In genomic region chr14:90599339-90599738, GRCh38 we compare ENCODE assay signal across 24 cellular contexts.
DNase-seq lines count a peak whose midpoint lies in the region; ATAC-seq, FAIRE-seq and TF ChIP-seq lines count a peak whose summit lies in the region.
"Had no signal": no experiment of that assay in that cellular context is flagged by ENCODE, and none has a peak within 500 bp of the region (broad histone marks: within the 10 kb centered on the region; RNA-seq: fewer than 3 reads in every experiment).

No MANE protein-coding gene starts in this region.

- H3K36me3 ChIP-seq in right atrium auricular region (no peaks in the 10 kb centered on the region), H1 (ENCODE audit: control insufficient read depth in 2 of 4, insufficient read depth in 4 of 4, low read length in 3 of 4) (no peaks in the 10 kb centered on the region)
- H3K36me3 ChIP-seq: BLaER1, esophagus squamous epithelium had no signal

- no peak overlapping the region for H4K5ac ChIP-seq in H1 (ENCODE audit: insufficient read length, low read depth, low read length)

- H3K27me3 Mint-ChIP-seq in osteocyte (ENCODE audit: unreplicated experiment), result no peaks in the 10 kb centered on the region

- no peak overlapping the region for H3K4ac ChIP-seq in H1 (replicated peaks; ENCODE audit: insufficient read length, low read depth, low read length)

- TF ChIP-seq POLR2A in H1 (IDR thresholded peaks at IDR 0.05; ENCODE audit: control extremely low read depth in 1 of 2, low read depth in 2 of 2, low read length in 2 of 2), result no peak

- H3K4me1 Mint-ChIP-seq in osteocyte (ENCODE audit: unreplicated experiment), result peaks cover 29% of the 10 kb centered on the region
- H3K4me1 Mint-ChIP-seq: activated T-helper 17 cell treated with anti-CD3 and anti-CD28 coated beads, Interleukin-2, amount 50 U/mL, for 72 hours; stimulated activated naive CD8-positive, alpha-beta T cell treated with anti-CD3 and anti-CD28 coated beads, Interleukin-15, amount 100 ng/mL, for 72 hours had no signal

- peak overlapping the region in 1 of 2 donors; percentile 20 for H3K27ac ChIP-seq in right atrium auricular region
- no peak overlapping the region for H3K27ac ChIP-seq in H1 (ENCODE audit: low read depth, low read length)
- H3K27ac ChIP-seq: BLaER1, RWPE1 had no signal

- peak overlapping the region; percentile 66 for H3K27ac Mint-ChIP-seq in osteocyte (ENCODE audit: unreplicated experiment)
- H3K27ac Mint-ChIP-seq: activated T-helper 17 cell treated with anti-CD3 and anti-CD28 coated beads, Interleukin-2, amount 50 U/mL, for 72 hours had no signal

- H3K9ac ChIP-seq in H1 (replicated peaks in 1 of 4; ENCODE audit: extremely low read depth in 1 of 4, low read depth in 3 of 4, low read length in 3 of 4), result no peak overlapping the region; a peak in 1 of 7 replicates
- H3K9ac ChIP-seq: BLaER1 had no signal

- no peak for FAIRE-seq in H1 (lab: Jason Lieb, UNC)
- FAIRE-seq: A204.1, D721Med, TTC549 had no signal

- POLR2A ChIA-PET in H1 (lab: Charles Lee; ENCODE audit: partially characterized antibody), result interaction anchor here (1.4 kb wide), 1 partner anchor 43 kb away, joined by 4 read pairs; no protein-coding TSS in a partner anchor

- 85% methylated on average over 11 of the region's 11 CpGs; no CpG with 5 or more reads in 1 of the 2 experiments for WGBS in H1 (ENCODE audit: extremely low coverage in 1 of 2, insufficient coverage in 1 of 2, insufficient read length in 1 of 2, insufficient replicate concordance in 2 of 2, low coverage in 1 of 2, low lambda C conversion rate in 2 of 2, missing lambda C conversion rate in 1 of 2), 2 experiments

- peaks cover 2% of the 10 kb centered on the region for H3K36me3 Mint-ChIP-seq in osteocyte (ENCODE audit: unreplicated experiment)

- H2BK12ac ChIP-seq in H1 (ENCODE audit: low read depth, low read length), result 0 out of 2 replicates have a peak overlapping the region, but pooled peaks have one; percentile 27

- H3K56ac ChIP-seq in H1 (replicated peaks; ENCODE audit: insufficient read length, low read depth, low read length), result no peak overlapping the region

- intact Hi-C loops in Right ventricle myocardium superior (cut with DNase I), result no loop called here

- H4K8ac ChIP-seq in H1 (ENCODE audit: extremely low read depth, insufficient read depth, low read length), result no peak overlapping the region

- no peak overlapping the region for H3K23ac ChIP-seq in H1 (ENCODE audit: insufficient read length)

- no peaks in the 10 kb centered on the region for H3K79me1 ChIP-seq in H1 (ENCODE audit: low read depth, low read length)

- H2AK5ac ChIP-seq in H1 (ENCODE audit: low read depth, low read length), result peak overlapping the region; percentile 89; the same call in 1 of the 2 replicates

- H2BK120ac ChIP-seq in H1 (replicated peaks; ENCODE audit: low read depth, low read length), result no peak overlapping the region

- no peaks in the 10 kb centered on the region for H3K9me3 ChIP-seq in right atrium auricular region
- no peaks in the 10 kb centered on the region for H3K9me3 ChIP-seq in H1 (ENCODE audit: insufficient read depth in 2 of 2, low read depth in 1 of 2, low read length in 1 of 2)
- H3K9me3 ChIP-seq: BLaER1, esophagus squamous epithelium had no signal

- H3K4me3 ChIP-seq in right atrium auricular region, result no peak overlapping the region
- no peak overlapping the region for H3K4me3 ChIP-seq in H1 (ENCODE audit: extremely low read depth in 1 of 4, insufficient read depth in 2 of 4, low read depth in 3 of 4, low read length in 4 of 4)
- H3K4me3 ChIP-seq: BLaER1 had no signal

- H2BK5ac ChIP-seq in H1 (ENCODE audit: low read depth, low read length), result 0 out of 2 replicates have a peak overlapping the region, but pooled peaks have one; percentile 35

- H3K18ac ChIP-seq in H1 (ENCODE audit: extremely low read depth, low read length), result peak overlapping the region; percentile 56

- ATAC-seq in Right ventricle myocardium superior (ENCODE audit: poor library complexity), result peak; percentile 11
- ATAC-seq: activated T-helper 17 cell treated with anti-CD3 and anti-CD28 coated beads, Interleukin-2, amount 50 U/mL, for 72 hours; stimulated activated naive CD8-positive, alpha-beta T cell treated with anti-CD3 and anti-CD28 coated beads, Interleukin-15, amount 100 ng/mL, for 72 hours had no signal

- no peaks in the 10 kb centered on the region for H4K20me1 ChIP-seq in H1 (replicated peaks in 1 of 2; ENCODE audit: control insufficient read depth in 1 of 2, insufficient read depth in 2 of 2, low read length in 2 of 2)
- H4K20me1 ChIP-seq: BLaER1 had no signal

- H3K4me1 ChIP-seq in right atrium auricular region (peaks cover 0 to 14% of the 10 kb centered on the region in 2 donors), H1 (replicated peaks in 1 of 4; ENCODE audit: control insufficient read depth in 3 of 4, insufficient read depth in 4 of 4, low read length in 3 of 4) (peaks cover 3 to 16% (median 11%) of the 10 kb centered on the region in 4 experiments; a peak in 5 of 7 replicates)
- H3K4me1 ChIP-seq: BLaER1 had no signal

- H4K91ac ChIP-seq in H1 (replicated peaks; ENCODE audit: insufficient read length, low read length), result no peak overlapping the region

- TF ChIP-seq EP300 in H1 (IDR thresholded peaks at IDR 0.05; ENCODE audit: borderline replicate concordance in 1 of 2, low read depth in 2 of 2, low read length in 2 of 2), result no peak

- no peak overlapping the region for H3K4me3 Mint-ChIP-seq in osteocyte (ENCODE audit: unreplicated experiment)
- H3K4me3 Mint-ChIP-seq: activated T-helper 17 cell treated with anti-CD3 and anti-CD28 coated beads, Interleukin-2, amount 50 U/mL, for 72 hours; stimulated activated naive CD8-positive, alpha-beta T cell treated with anti-CD3 and anti-CD28 coated beads, Interleukin-15, amount 100 ng/mL, for 72 hours had no signal

- H3K23me2 ChIP-seq in H1 (ENCODE audit: low read depth, low read length), result no peaks in the 10 kb centered on the region

- no peak overlapping the region for H2BK15ac ChIP-seq in H1 (ENCODE audit: low read length)

- peak overlapping the region; percentile 32; the same call in 1 of the 2 replicates for H2BK20ac ChIP-seq in H1 (ENCODE audit: low read length)

- DNase-seq in Right ventricle myocardium superior (no peak), right atrium auricular region (ENCODE audit: low spot score) (no peak), H1 (ENCODE audit: low read depth in 1 of 2, low spot score in 2 of 2) (no peak), osteocyte (ENCODE audit: extremely low spot score, unreplicated experiment) (no peak), NCI-H2227 (lab: John Stamatoyannopoulos, UW; ENCODE audit: unreplicated experiment) (no peak), GM19240 (ENCODE audit: insufficient read length, low spot score) (no peak), SIG-M5 (lab: John Stamatoyannopoulos, UW) (no peak), HuH-7.5 (ENCODE audit: low spot score) (no peak)
- DNase-seq: activated CD4-positive, alpha-beta T cell treated with anti-CD3 and anti-CD28 coated beads for 4 hours; esophagus squamous epithelium; GOT3; left ventricle myocardium superior; MM.1S; NCI-H1930; NK-92 treated with Interleukin-12 subunit alpha and Interleukin-12 subunit beta, amount 100 ng/mL, for 24 hours; occipital lobe; stimulated activated naive CD8-positive, alpha-beta T cell treated with anti-CD3 and anti-CD28 coated beads, Interleukin-15, amount 100 ng/mL, for 72 hours; SW 1271 had no signal

- H3K4me2 ChIP-seq in H1 (ENCODE audit: insufficient read depth in 1 of 2, low read depth in 2 of 2, low read length in 2 of 2), result no peak overlapping the region
- H3K4me2 ChIP-seq: BLaER1 had no signal

- no peak for TF ChIP-seq RAD21 in H1 (IDR thresholded peaks at IDR 0.05 in 1 of 2, conservative IDR thresholded peaks at IDR 0.05 in 1 of 2; ENCODE audit: low read depth in 2 of 2, low read length in 2 of 2)

- H3K9me3 Mint-ChIP-seq in osteocyte (ENCODE audit: unreplicated experiment), result no peaks in the 10 kb centered on the region
- H3K9me3 Mint-ChIP-seq: activated T-helper 17 cell treated with anti-CD3 and anti-CD28 coated beads, Interleukin-2, amount 50 U/mL, for 72 hours; stimulated activated naive CD8-positive, alpha-beta T cell treated with anti-CD3 and anti-CD28 coated beads, Interleukin-15, amount 100 ng/mL, for 72 hours had no signal

- no peak for TF ChIP-seq CTCF in right atrium auricular region (IDR thresholded peaks at IDR 0.05)
- TF ChIP-seq CTCF in H1 (IDR thresholded peaks at IDR 0.05; ENCODE audit: control extremely low read depth in 1 of 3, insufficient read depth in 1 of 3, low read depth in 1 of 3, low read length in 3 of 3), result no peak
- TF ChIP-seq CTCF in osteocyte (IDR thresholded peaks at IDR 0.05), result no peak

- CTCF ChIA-PET in H1 (lab: Charles Lee; ENCODE audit: partially characterized antibody), result interaction anchor here (1.1 to 2.8 kb wide), 10 partner anchors 9 to 99 kb away, joined by 3 to 9 read pairs (median 4); no protein-coding TSS in a partner anchor

- no peak overlapping the region for H2AFZ ChIP-seq in H1 (ENCODE audit: low read length)

- H3K27me3 ChIP-seq in right atrium auricular region (no peaks in the 10 kb centered on the region), H1 (replicated peaks in 1 of 4; ENCODE audit: control insufficient read depth in 3 of 4, extremely low read depth in 1 of 4, insufficient read depth in 3 of 4, low read length in 3 of 4) (no peaks in the 10 kb centered on the region)
- H3K27me3 ChIP-seq: BLaER1, esophagus squamous epithelium had no signal

- no peak overlapping the region for H3K14ac ChIP-seq in H1 (ENCODE audit: insufficient read length)

- H3K79me2 ChIP-seq in H1 (ENCODE audit: control insufficient read depth in 1 of 2, insufficient read depth in 2 of 2, low read length in 2 of 2), result no peaks in the 10 kb centered on the region

TF ChIP-seq in H1, 55 proteins besides CTCF, POLR2A, EP300 and RAD21:
- TF ChIP-seq SIX5 (IDR thresholded peaks at IDR 0.05; ENCODE audit: low read depth, low read length) (no peak), POU5F1 (IDR thresholded peaks at IDR 0.05; ENCODE audit: low read depth, low read length) (no peak)
- TF ChIP-seq, protein P1, sequence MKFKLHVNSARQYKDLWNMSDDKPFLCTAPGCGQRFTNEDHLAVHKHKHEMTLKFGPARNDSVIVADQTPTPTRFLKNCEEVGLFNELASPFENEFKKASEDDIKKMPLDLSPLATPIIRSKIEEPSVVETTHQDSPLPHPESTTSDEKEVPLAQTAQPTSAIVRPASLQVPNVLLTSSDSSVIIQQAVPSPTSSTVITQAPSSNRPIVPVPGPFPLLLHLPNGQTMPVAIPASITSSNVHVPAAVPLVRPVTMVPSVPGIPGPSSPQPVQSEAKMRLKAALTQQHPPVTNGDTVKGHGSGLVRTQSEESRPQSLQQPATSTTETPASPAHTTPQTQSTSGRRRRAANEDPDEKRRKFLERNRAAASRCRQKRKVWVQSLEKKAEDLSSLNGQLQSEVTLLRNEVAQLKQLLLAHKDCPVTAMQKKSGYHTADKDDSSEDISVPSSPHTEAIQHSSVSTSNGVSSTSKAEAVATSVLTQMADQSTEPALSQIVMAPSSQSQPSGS (IDR thresholded peaks at IDR 0.05; ENCODE audit: low read length), result no peak
